Comparison of ENCODE assay signal across 9 cellular contexts in genomic region chr5:175867587-175868347, GRCh38. TPM values are rescaled to one million over a fixed set of nuclear protein-coding genes. Genes with fewer than 3 reads are reported as not detected.
DNase-seq lines count a peak whose midpoint lies in the region; ATAC-seq and TF ChIP-seq lines count a peak whose summit lies in the region.
"Had no signal": no experiment of that assay in that cellular context is flagged by ENCODE, and none has a peak within 500 bp of the region (broad histone marks: within the 10 kb centered on the region; RNA-seq: fewer than 3 reads in every experiment).

No MANE protein-coding gene starts in this region.

- no peak for ATAC-seq in GM19452 (IDR thresholded peaks at IDR 0.05; ENCODE audit: unreplicated experiment)
- ATAC-seq in GM18909 (IDR thresholded peaks at IDR 0.05; ENCODE audit: poor library complexity, unreplicated experiment) = no peak

- H3K36me3 Mint-ChIP-seq in neural crest cell (ENCODE audit: low read depth) = no peaks in the 10 kb centered on the region

- DNase-seq in NCI-H1417 (lab: John Stamatoyannopoulos, UW) = peak; percentile 10 to 73 (median 57)
- DNase-seq in NCI-H1417 treated with DMSO at 0.1 percent for 48 hours (lab: John Stamatoyannopoulos, UW) = no peak
- peak; percentile 27 to 41 for DNase-seq in Kasumi-1 (lab: John Stamatoyannopoulos, UW)
- DNase-seq in SW480 (ENCODE audit: low spot score) = peak; percentile 88
- no peak for DNase-seq in neural crest cell (ENCODE audit: low read depth, low spot score)
- no peak for DNase-seq in UCSD-AML1 (lab: John Stamatoyannopoulos, UW; ENCODE audit: unreplicated experiment)
- DNase-seq: kidney had no signal

- TF ChIP-seq CTCF in neural crest cell (conservative IDR thresholded peaks at IDR 0.05) = peak; percentile 28

- H3K27me3 Mint-ChIP-seq in neural crest cell (ENCODE audit: low read depth) = peaks cover 44% of the 10 kb centered on the region

- no peak overlapping the region for H3K4me3 Mint-ChIP-seq in neural crest cell

- peaks cover 4% of the 10 kb centered on the region for H3K4me1 Mint-ChIP-seq in neural crest cell

- no peak overlapping the region for H3K27ac Mint-ChIP-seq in neural crest cell (ENCODE audit: unreplicated experiment)

- H3K9me3 Mint-ChIP-seq in neural crest cell = no peaks in the 10 kb centered on the region

RNA-seq across cellular contexts. Expression of gene CPLX2, which starts 3.6 kb away (rescaled TPM):
- 9.4 and 9.9 TPM in 2 replicates for total RNA-seq in neural crest cell
- total RNA-seq: kidney had no signal

Comparison
In these comparisons a context has a peak if more than half of its experiments do, and no peak if none do; other contexts are left out.
1. DNase-seq: peak in NCI-H1417 (3 of 3), Kasumi-1 (2 of 2) and SW480 (single experiment); none in NCI-H1417 treated with DMSO at 0.1 percent for 48 hours (single experiment), neural crest cell (single experiment) and UCSD-AML1 (single experiment).